8 cellular contexts compared by ENCODE assay signal in the genomic region with DNA sequence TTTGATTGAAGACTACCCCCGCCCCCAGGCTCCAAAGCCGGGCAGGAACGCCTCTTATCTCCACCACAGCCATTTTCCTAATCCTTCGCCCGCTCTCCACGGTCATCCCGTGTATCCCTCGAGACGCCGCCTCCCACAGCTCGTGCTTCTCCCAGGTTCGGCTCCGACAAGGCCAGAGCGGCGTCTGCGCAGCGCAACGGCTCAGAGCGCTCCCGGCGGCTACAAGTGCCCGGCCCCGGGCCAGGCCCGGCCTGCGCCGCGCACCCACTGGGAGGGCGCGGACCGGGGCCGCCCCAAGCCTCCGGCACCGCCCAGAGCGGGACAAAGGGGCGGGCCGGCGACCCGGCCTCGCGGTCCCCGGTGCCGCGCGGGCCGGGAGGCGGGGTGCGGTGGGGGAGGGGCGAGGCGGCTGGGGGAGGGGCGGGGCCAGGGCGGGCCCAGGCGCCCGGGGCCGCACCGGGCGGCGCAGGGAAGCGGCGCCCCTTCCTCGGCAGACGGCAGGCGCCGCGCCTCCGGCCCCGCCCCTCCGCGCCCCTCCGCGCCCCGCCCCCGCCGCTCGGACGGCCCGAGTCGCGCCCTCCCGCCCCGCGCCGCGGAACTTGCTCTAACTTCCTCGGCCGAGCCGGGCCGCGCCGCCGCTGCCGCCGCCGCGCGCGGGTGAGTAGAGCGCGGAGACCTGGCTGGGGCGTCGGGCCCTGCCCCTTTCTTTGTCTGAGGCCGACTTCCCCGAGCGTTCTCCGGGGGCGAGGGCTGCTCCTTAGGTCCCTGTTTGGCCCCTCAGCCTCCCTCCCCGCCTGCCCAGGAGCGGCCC.
DNase-seq lines count a peak whose midpoint lies in the region; ATAC-seq and TF ChIP-seq lines count a peak whose summit lies in the region.

A gene with protein sequence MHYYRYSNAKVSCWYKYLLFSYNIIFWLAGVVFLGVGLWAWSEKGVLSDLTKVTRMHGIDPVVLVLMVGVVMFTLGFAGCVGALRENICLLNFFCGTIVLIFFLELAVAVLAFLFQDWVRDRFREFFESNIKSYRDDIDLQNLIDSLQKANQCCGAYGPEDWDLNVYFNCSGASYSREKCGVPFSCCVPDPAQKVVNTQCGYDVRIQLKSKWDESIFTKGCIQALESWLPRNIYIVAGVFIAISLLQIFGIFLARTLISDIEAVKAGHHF (plus strand): TSS at position 596 of the 811 bp plus-strand sequence. CDS start 34,924 bp downstream, outside the sequence.

- H3K27ac Mint-ChIP-seq in nephron progenitor cell: peak within 1 kb of the TSS; percentile 97

- ATAC-seq in GM19438 (IDR thresholded peaks at IDR 0.05; ENCODE audit: low read depth, unreplicated experiment): peak; percentile 53
- peak; percentile 47 for ATAC-seq in HG03558 (IDR thresholded peaks at IDR 0.05; ENCODE audit: extremely low read depth, unreplicated experiment)
- peak; percentile 71 for ATAC-seq in RWPE2 (ENCODE audit: low read depth)

- no peaks in the 10 kb centered on the region for H3K9me3 ChIP-seq in RWPE2 (ENCODE audit: severe bottlenecking)
- peaks cover 0 to 6% (median 0%) of the 10 kb centered on the region in 5 donors for H3K9me3 ChIP-seq in subcutaneous abdominal adipose tissue (ENCODE audit: control insufficient read depth in 5 of 5, low read length in 5 of 5)

- H3K27ac ChIP-seq in RWPE2 (ENCODE audit: poor library complexity, severe bottlenecking) (peak within 1 kb of the TSS; percentile 100), subcutaneous abdominal adipose tissue (ENCODE audit: low read depth, low read length) (peak within 1 kb of the TSS; percentile 98)

- peak within 1 kb of the TSS; percentile 97 for H3K4me3 Mint-ChIP-seq in nephron progenitor cell

- H3K36me3 ChIP-seq in RWPE2 (ENCODE audit: low read depth): peaks cover 7% of the 10 kb centered on the region; the same call in 1 of the 2 replicates
- H3K36me3 ChIP-seq in subcutaneous abdominal adipose tissue (ENCODE audit: control insufficient read depth in 5 of 5, insufficient read depth in 5 of 5, low read length in 5 of 5): peaks cover 0 to 6% (median 3%) of the 10 kb centered on the region in 5 donors

- peak within 1 kb of the TSS; percentile 69 for H3K4me3 ChIP-seq in RWPE2 (ENCODE audit: severe bottlenecking)
- H3K4me3 ChIP-seq in subcutaneous abdominal adipose tissue (ENCODE audit: low read depth in 1 of 5, low read length in 5 of 5): peak within 1 kb of the TSS; percentile 91 to 98 (median 96)

- DNase-seq in COLO668 (lab: John Stamatoyannopoulos, UW; ENCODE audit: unreplicated experiment): peak; percentile 84
- DNase-seq in RWPE2 (ENCODE audit: low spot score): peak; percentile 83
- DNase-seq in activated gamma-delta T cell treated with Interleukin-2 at 50 U/mL for 16 hours: peak; percentile 67
- DNase-seq in fibroblast of the conjunctiva (ENCODE audit: low read depth): peak; percentile 57
- DNase-seq in nephron progenitor cell: peak; percentile 87

- H3K9me3 Mint-ChIP-seq in nephron progenitor cell: no peaks in the 10 kb centered on the region

- H3K4me1 ChIP-seq in RWPE2 (ENCODE audit: insufficient read depth, poor library complexity, severe bottlenecking): peaks cover 25% of the 10 kb centered on the region
- peaks cover 18 to 54% (median 46%) of the 10 kb centered on the region in 5 donors for H3K4me1 ChIP-seq in subcutaneous abdominal adipose tissue (ENCODE audit: control insufficient read depth in 5 of 5, insufficient read depth in 5 of 5, low read length in 5 of 5)

- no peaks in the 10 kb centered on the region for H3K36me3 Mint-ChIP-seq in nephron progenitor cell (ENCODE audit: low read depth)

- H3K27me3 ChIP-seq in RWPE2 (ENCODE audit: insufficient read depth, poor library complexity, severe bottlenecking) (no peaks in the 10 kb centered on the region), subcutaneous abdominal adipose tissue (ENCODE audit: control insufficient read depth in 5 of 5, insufficient read depth in 4 of 5, low read length in 5 of 5) (no peaks in the 10 kb centered on the region)

- peaks cover 36% of the 10 kb centered on the region for H3K4me1 Mint-ChIP-seq in nephron progenitor cell

- peaks cover 3% of the 10 kb centered on the region for H3K27me3 Mint-ChIP-seq in nephron progenitor cell (ENCODE audit: low read depth, poor library complexity)

- H3K9ac ChIP-seq in subcutaneous abdominal adipose tissue (ENCODE audit: low read length in 5 of 5): peak within 1 kb of the TSS; percentile 87 to 96 (median 93)

- TF ChIP-seq CTCF in RWPE2 (IDR thresholded peaks at IDR 0.05; ENCODE audit: poor library complexity, severe bottlenecking) (peak; percentile 7), nephron progenitor cell (IDR thresholded peaks at IDR 0.05) (no peak)

Comparison
In these comparisons a context has a peak if more than half of its experiments do, and no peak if none do; other contexts are left out.
1. Peak in every context shown above with its lines: DNase-seq, ATAC-seq, H3K4me3 ChIP-seq and H3K27ac ChIP-seq.